18 cellular contexts compared by ENCODE assay signal in the genomic region with DNA sequence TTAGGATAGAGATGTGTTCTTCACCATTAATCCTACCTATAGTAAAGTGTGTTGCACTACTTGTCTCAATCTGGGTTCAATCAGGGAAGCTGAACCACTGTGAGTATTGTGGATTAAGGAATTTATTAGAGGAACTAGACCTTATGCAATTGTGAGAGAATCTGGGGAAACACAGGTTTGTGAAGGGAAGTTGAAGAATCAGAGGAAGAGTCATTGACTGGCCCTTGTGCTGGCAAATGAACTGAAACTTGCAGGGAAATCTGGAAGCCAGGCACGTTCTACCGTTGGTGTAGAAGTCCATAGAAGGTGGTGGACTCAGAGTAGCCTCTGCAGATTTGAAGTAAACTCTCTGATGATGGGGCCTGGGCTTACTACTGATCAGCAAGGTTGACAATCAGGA.
"Had no signal": no experiment of that assay in that cellular context is flagged by ENCODE, and none has a peak within 500 bp of the region (broad histone marks: within the 10 kb centered on the region; RNA-seq: fewer than 3 reads in every experiment).

No MANE protein-coding gene starts in this region.

- H3K36me3 Mint-ChIP-seq: stimulated activated naive B cell treated with anti-CD40 and anti-IgM and Interleukin-4, amounts not matched to agents 10 μg/mL and 1 μg/mL and 100 μg/mL, for 72 hours had no signal

- H3K4me1 Mint-ChIP-seq: activated B cell treated with CpG ODN at 0.5 μM for 24 hours; activated CD4-positive, alpha-beta T cell treated with anti-CD3 and anti-CD28 coated beads, Interleukin-2, amount 10 ng/mL, durations not matched to agents 7 days and 5 days; central memory CD8-positive, alpha-beta T cell; neural progenitor cell; stimulated activated naive B cell treated with anti-CD40 and anti-IgM and Interleukin-4, amounts not matched to agents 10 μg/mL and 1 μg/mL and 100 μg/mL, for 72 hours had no signal

- DNase-seq: activated B cell treated with CpG ODN at 0.5 μM for 24 hours; activated CD4-positive, alpha-beta T cell treated with anti-CD3 and anti-CD28 coated beads, Interleukin-2, amount 10 ng/mL, durations not matched to agents 7 days and 5 days; activated CD8-positive, alpha-beta memory T cell treated with anti-CD3 and anti-CD28 coated beads, Interleukin-2, amount 50 U/mL, for 48 hours; activated gamma-delta T cell treated with Interleukin-2 at 50 U/mL for 16 hours; activated T-cell treated with anti-CD3 and anti-CD28 coated beads, Interleukin-2, amount 50 U/mL, for 72 hours; amygdala; cortex of kidney; effector CD8-positive, alpha-beta T cell; foreskin fibroblast; pancreas; stimulated activated CD4-positive, alpha-beta T cell treated with anti-CD3 and anti-CD28 coated beads, Interleukin-2, amount 100 ng/mL, for 48 hours; stimulated activated naive B cell treated with anti-CD40 and anti-IgM and Interleukin-4, amounts not matched to agents 10 μg/mL and 1 μg/mL and 100 μg/mL, for 72 hours; tibial artery; uterus had no signal

- H3K4me3 Mint-ChIP-seq: activated B cell treated with CpG ODN at 0.5 μM for 24 hours; activated CD4-positive, alpha-beta T cell treated with anti-CD3 and anti-CD28 coated beads, Interleukin-2, amount 10 ng/mL, durations not matched to agents 7 days and 5 days; activated naive CD8-positive, alpha-beta T cell; activated T-cell treated with anti-CD3 and anti-CD28 coated beads, Interleukin-2, amount 50 U/mL, for 72 hours; central memory CD8-positive, alpha-beta T cell; neural progenitor cell; stimulated activated naive B cell treated with anti-CD40 and anti-IgM and Interleukin-4, amounts not matched to agents 10 μg/mL and 1 μg/mL and 100 μg/mL, for 72 hours had no signal

- ATAC-seq: activated T-cell treated with anti-CD3 and anti-CD28 coated beads, Interleukin-2, amount 50 U/mL, for 72 hours; body of pancreas; stimulated activated naive B cell treated with anti-CD40 and anti-IgM and Interleukin-4, amounts not matched to agents 10 μg/mL and 1 μg/mL and 100 μg/mL, for 72 hours had no signal

- H3K27ac Mint-ChIP-seq: activated B cell treated with CpG ODN at 0.5 μM for 24 hours; activated CD4-positive, alpha-beta T cell treated with anti-CD3 and anti-CD28 coated beads, Interleukin-2, amount 10 ng/mL, durations not matched to agents 7 days and 5 days; activated naive CD8-positive, alpha-beta T cell; activated T-cell treated with anti-CD3 and anti-CD28 coated beads, Interleukin-2, amount 50 U/mL, for 72 hours; neural progenitor cell; stimulated activated naive B cell treated with anti-CD40 and anti-IgM and Interleukin-4, amounts not matched to agents 10 μg/mL and 1 μg/mL and 100 μg/mL, for 72 hours had no signal
